ENCODE assay signal across 17 cellular contexts in the genomic region with DNA sequence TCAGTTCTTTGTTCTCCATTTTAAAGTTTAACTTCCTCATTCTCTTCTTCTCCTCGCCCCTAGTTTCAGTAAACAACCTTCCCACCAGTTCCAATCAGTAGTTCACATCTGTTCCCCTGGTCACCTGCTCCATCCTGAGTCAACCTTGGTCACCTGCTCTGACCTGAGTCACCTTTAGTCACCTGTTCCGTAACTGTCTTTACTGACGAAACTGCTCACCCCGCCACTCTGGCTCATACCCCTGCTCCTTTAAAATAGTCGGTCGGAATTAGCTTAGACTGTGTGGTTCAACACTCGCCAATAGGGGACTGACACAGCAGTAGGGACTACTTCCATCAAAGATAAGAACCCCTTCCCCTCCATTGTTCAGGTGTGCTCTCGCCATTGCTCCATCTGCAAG.
"Had no signal": no experiment of that assay in that cellular context is flagged by ENCODE, and none has a peak within 500 bp of the region (broad histone marks: within the 10 kb centered on the region; RNA-seq: fewer than 3 reads in every experiment).

No MANE protein-coding gene starts in this region.

- H3K4me1 ChIP-seq: gastroesophageal sphincter, heart left ventricle, prostate gland, suprapubic skin had no signal

- H3K27me3 ChIP-seq: gastroesophageal sphincter, heart left ventricle, suprapubic skin, transverse colon had no signal

- H3K9me3 ChIP-seq: prostate gland had no signal

- ATAC-seq: activated CD4-positive, alpha-beta T cell treated with anti-CD3 and anti-CD28 coated beads for 36 hours; esophagus mucosa; gastroesophageal sphincter; heart left ventricle; left ventricle myocardium superior; right cardiac atrium; stimulated activated naive CD8-positive, alpha-beta T cell treated with anti-CD3 and anti-CD28 coated beads, Interleukin-15, amount 100 ng/mL, for 72 hours had no signal

- H3K27ac ChIP-seq: gastroesophageal sphincter, heart left ventricle, prostate gland, skin epidermis, suprapubic skin, transverse colon had no signal

- H3K4me1 Mint-ChIP-seq: activated CD4-positive, alpha-beta T cell treated with anti-CD3 and anti-CD28 coated beads for 36 hours; neural crest cell; stimulated activated naive CD8-positive, alpha-beta T cell treated with anti-CD3 and anti-CD28 coated beads, Interleukin-15, amount 100 ng/mL, for 72 hours had no signal

- H3K4me3 ChIP-seq: gastroesophageal sphincter, heart left ventricle, prostate gland, skin epidermis, suprapubic skin, transverse colon had no signal

- H3K36me3 ChIP-seq: gastroesophageal sphincter, heart left ventricle, prostate gland, suprapubic skin, transverse colon had no signal

- H3K27me3 Mint-ChIP-seq: activated CD4-positive, alpha-beta memory T cell treated with anti-CD3 and anti-CD28 coated beads for 36 hours; stimulated activated naive CD8-positive, alpha-beta T cell treated with anti-CD3 and anti-CD28 coated beads, Interleukin-15, amount 100 ng/mL, for 72 hours had no signal

- H3K4me3 Mint-ChIP-seq: activated CD4-positive, alpha-beta memory T cell treated with anti-CD3 and anti-CD28 coated beads for 36 hours; activated CD4-positive, alpha-beta T cell treated with anti-CD3 and anti-CD28 coated beads for 36 hours; activated naive CD8-positive, alpha-beta T cell; neural crest cell; stimulated activated naive CD8-positive, alpha-beta T cell treated with anti-CD3 and anti-CD28 coated beads, Interleukin-15, amount 100 ng/mL, for 72 hours had no signal

- DNase-seq: activated CD4-positive, alpha-beta memory T cell treated with anti-CD3 and anti-CD28 coated beads for 36 hours; activated CD4-positive, alpha-beta T cell treated with anti-CD3 and anti-CD28 coated beads for 36 hours; activated T-cell treated with anti-CD3 and anti-CD28 coated beads for 4 hours; effector CD4-positive, alpha-beta T cell; heart left ventricle; kidney glomerular epithelial cell; left ventricle myocardium superior; right cardiac atrium; stimulated activated naive CD8-positive, alpha-beta T cell treated with anti-CD3 and anti-CD28 coated beads, Interleukin-15, amount 100 ng/mL, for 72 hours; transverse colon had no signal

- H3K27ac Mint-ChIP-seq: activated CD4-positive, alpha-beta memory T cell treated with anti-CD3 and anti-CD28 coated beads for 36 hours; activated CD4-positive, alpha-beta T cell treated with anti-CD3 and anti-CD28 coated beads for 36 hours; activated naive CD8-positive, alpha-beta T cell; stimulated activated naive CD8-positive, alpha-beta T cell treated with anti-CD3 and anti-CD28 coated beads, Interleukin-15, amount 100 ng/mL, for 72 hours had no signal
